ENCODE assay signal across 24 cellular contexts in genomic region chr1:37453647-37454046, GRCh38.
"Had no signal": no experiment of that assay in that cellular context is flagged by ENCODE, and none has a peak within 500 bp of the region (broad histone marks: within the 10 kb centered on the region; RNA-seq: fewer than 3 reads in every experiment).

No MANE protein-coding gene starts in this region.

- H3K4me1 Mint-ChIP-seq: neural progenitor cell had no signal

- H3K4me1 ChIP-seq: psoas muscle had no signal

- H3K36me3 ChIP-seq: gastrocnemius medialis, left lung, neural progenitor cell, ovary, suprapubic skin, transverse colon, vagina had no signal

- DNase-seq: activated CD4-positive, alpha-beta T cell treated with anti-CD3 and anti-CD28 coated beads, Interleukin-2, amount 10 ng/mL, durations not matched to agents 24 days and 14 days; activated CD8-positive, alpha-beta T cell treated with anti-CD3 and anti-CD28 coated beads for 36 hours; activated naive CD4-positive, alpha-beta T cell treated with anti-CD3 and anti-CD28 coated beads for 36 hours; activated T-cell treated with anti-CD3 and anti-CD28 coated beads, Interleukin-2, amount 50 U/mL, for 24 hours; erythroblast; gastrocnemius medialis; head of caudate nucleus; kidney; left lung; mucosa of descending colon; naive thymus-derived CD4-positive, alpha-beta T cell; ovary; psoas muscle; right cardiac atrium; stimulated activated CD4-positive, alpha-beta T cell treated with anti-CD3 and anti-CD28 coated beads, Interleukin-15, amount 100 ng/mL, for 24 hours; stimulated activated CD4-positive, alpha-beta T cell treated with anti-CD3 and anti-CD28 coated beads, Interleukin-2, amount 100 ng/mL, for 48 hours; stimulated activated naive CD8-positive, alpha-beta T cell treated with anti-CD3 and anti-CD28 coated beads, Interleukin-15, amount 100 ng/mL, for 72 hours; T1000; transverse colon had no signal

- H3K4me3 ChIP-seq: gastrocnemius medialis, left lung, mucosa of descending colon, neural progenitor cell, ovary, psoas muscle, skin epidermis, suprapubic skin, transverse colon, vagina had no signal

- H3K9ac ChIP-seq: neural progenitor cell had no signal

- H3K27me3 Mint-ChIP-seq: activated CD4-positive, alpha-beta T cell treated with anti-CD3 and anti-CD28 coated beads, Interleukin-2, amount 10 ng/mL, durations not matched to agents 24 days and 14 days; activated CD8-positive, alpha-beta T cell treated with anti-CD3 and anti-CD28 coated beads for 36 hours; naive thymus-derived CD4-positive, alpha-beta T cell had no signal

- H3K27me3 ChIP-seq: neural progenitor cell, ovary, vagina had no signal

- H3K4me3 Mint-ChIP-seq: activated CD4-positive, alpha-beta T cell treated with anti-CD3 and anti-CD28 coated beads, Interleukin-2, amount 10 ng/mL, durations not matched to agents 24 days and 14 days; activated CD8-positive, alpha-beta T cell treated with anti-CD3 and anti-CD28 coated beads for 36 hours; activated naive CD4-positive, alpha-beta T cell treated with anti-CD3 and anti-CD28 coated beads for 36 hours; activated T-cell treated with anti-CD3 and anti-CD28 coated beads, Interleukin-2, amount 50 U/mL, for 24 hours; naive thymus-derived CD4-positive, alpha-beta T cell; neural progenitor cell; stimulated activated naive CD8-positive, alpha-beta T cell treated with anti-CD3 and anti-CD28 coated beads, Interleukin-15, amount 100 ng/mL, for 72 hours had no signal

- H2AFZ ChIP-seq: neural progenitor cell had no signal

- H3K9me3 ChIP-seq: gastrocnemius medialis, left lung, mucosa of descending colon, ovary, psoas muscle, suprapubic skin, transverse colon, vagina had no signal

- H3K36me3 Mint-ChIP-seq: neural progenitor cell had no signal

- ATAC-seq: activated CD8-positive, alpha-beta T cell treated with anti-CD3 and anti-CD28 coated beads for 36 hours; gastrocnemius medialis; left lung; mucosa of descending colon; naive thymus-derived CD4-positive, alpha-beta T cell; psoas muscle; right cardiac atrium; stimulated activated naive CD8-positive, alpha-beta T cell treated with anti-CD3 and anti-CD28 coated beads, Interleukin-15, amount 100 ng/mL, for 72 hours had no signal

- H3K27ac Mint-ChIP-seq: activated CD4-positive, alpha-beta T cell treated with anti-CD3 and anti-CD28 coated beads, Interleukin-2, amount 10 ng/mL, durations not matched to agents 24 days and 14 days; activated CD8-positive, alpha-beta T cell treated with anti-CD3 and anti-CD28 coated beads for 36 hours; activated naive CD4-positive, alpha-beta T cell treated with anti-CD3 and anti-CD28 coated beads for 36 hours; activated T-cell treated with anti-CD3 and anti-CD28 coated beads, Interleukin-2, amount 50 U/mL, for 24 hours; activated T-helper 2 cell treated with anti-CD3 and anti-CD28 coated beads, Interferon-gamma antibody, Interleukin-2, Interleukin-4, amounts not matched to agents 10 μg/mL and 5 μg/mL and 100 μg/mL, durations not matched to agents 14 hours and 24 hours and 36 hours; naive thymus-derived CD4-positive, alpha-beta T cell; neural progenitor cell had no signal

- H3K9me3 Mint-ChIP-seq: activated CD4-positive, alpha-beta T cell treated with anti-CD3 and anti-CD28 coated beads, Interleukin-2, amount 10 ng/mL, durations not matched to agents 24 days and 14 days; activated CD8-positive, alpha-beta T cell treated with anti-CD3 and anti-CD28 coated beads for 36 hours; activated naive CD4-positive, alpha-beta T cell treated with anti-CD3 and anti-CD28 coated beads for 36 hours; activated T-cell treated with anti-CD3 and anti-CD28 coated beads, Interleukin-2, amount 50 U/mL, for 24 hours; activated T-helper 2 cell treated with anti-CD3 and anti-CD28 coated beads, Interferon-gamma antibody, Interleukin-2, Interleukin-4, amounts not matched to agents 10 μg/mL and 5 μg/mL and 100 μg/mL, durations not matched to agents 14 hours and 24 hours and 36 hours; naive thymus-derived CD4-positive, alpha-beta T cell; neural progenitor cell; stimulated activated naive CD8-positive, alpha-beta T cell treated with anti-CD3 and anti-CD28 coated beads, Interleukin-15, amount 100 ng/mL, for 72 hours had no signal

- H3K4me2 ChIP-seq: neural progenitor cell had no signal

- H3K27ac ChIP-seq: left lung, neural progenitor cell, ovary, suprapubic skin, transverse colon, vagina had no signal
